Comparison of ENCODE assay signal across 14 cellular contexts in genomic region chr20:32235331-32236047, GRCh38. TPM values are rescaled to one million over a fixed set of nuclear protein-coding genes. Genes with fewer than 3 reads are reported as not detected.
DNase-seq lines count a peak whose midpoint lies in the region; ATAC-seq, FAIRE-seq and TF ChIP-seq lines count a peak whose summit lies in the region.
"Had no signal": no experiment of that assay in that cellular context is flagged by ENCODE, and none has a peak within 500 bp of the region (broad histone marks: within the 10 kb centered on the region; RNA-seq: fewer than 3 reads in every experiment).

No MANE protein-coding gene starts in this region.

- TF ChIP-seq CTCF in HepG2 (CRISPR knock-in tag; IDR thresholded peaks at IDR 0.05) = no peak
- TF ChIP-seq CTCF in stomach (IDR thresholded peaks at IDR 0.05) = no peak

- ATAC-seq in HepG2 = peak; percentile 69
- no peak for ATAC-seq in GM18870 (IDR thresholded peaks at IDR 0.05; ENCODE audit: unreplicated experiment)

- TF ChIP-seq EP300 in HepG2 (IDR thresholded peaks at IDR 0.05; ENCODE audit: low read depth in 2 of 2, low read length in 2 of 2) = peak in 1 of 2 experiments; percentile 73; a peak in 2 of 4 replicates
- no peak for TF ChIP-seq EP300 in HepG2 (CRISPR knock-in tag; IDR thresholded peaks at IDR 0.05; ENCODE audit: borderline replicate concordance)
- no peak for TF ChIP-seq EP300 in stomach (IDR thresholded peaks at IDR 0.05)

- H3K9me3 Mint-ChIP-seq in activated naive CD4-positive, alpha-beta T cell treated with anti-CD3 and anti-CD28 coated beads for 36 hours = no peaks in the 10 kb centered on the region
- H3K9me3 Mint-ChIP-seq in activated naive CD4-positive, alpha-beta T cell treated with anti-CD3 and anti-CD28 coated beads, Interleukin-2, amount 10 ng/mL, durations not matched to agents 7 days and 5 days = no peaks in the 10 kb centered on the region
- H3K9me3 Mint-ChIP-seq in activated naive CD8-positive, alpha-beta T cell treated with anti-CD3 and anti-CD28 coated beads for 36 hours = no peaks in the 10 kb centered on the region

- H3K4me1 Mint-ChIP-seq in activated naive CD4-positive, alpha-beta T cell treated with anti-CD3 and anti-CD28 coated beads for 36 hours (ENCODE audit: low read depth) = peaks cover 54% of the 10 kb centered on the region
- peaks cover 25% of the 10 kb centered on the region for H3K4me1 Mint-ChIP-seq in activated naive CD4-positive, alpha-beta T cell treated with anti-CD3 and anti-CD28 coated beads, Interleukin-2, amount 10 ng/mL, durations not matched to agents 7 days and 5 days
- H3K4me1 Mint-ChIP-seq in activated naive CD8-positive, alpha-beta T cell treated with anti-CD3 and anti-CD28 coated beads for 36 hours = peaks cover 47% of the 10 kb centered on the region

- no peak overlapping the region for H2AFZ ChIP-seq in HepG2 (ENCODE audit: low read length)

- TF ChIP-seq POLR2A in HepG2 (IDR thresholded peaks at IDR 0.05; ENCODE audit: insufficient read depth in 1 of 2, low read depth in 2 of 2, low read length in 2 of 2) (no peak), stomach (IDR thresholded peaks at IDR 0.05) (no peak)

- H4K20me1 ChIP-seq in HepG2 (ENCODE audit: insufficient read depth, low read length) = no peaks in the 10 kb centered on the region

- H3K27me3 ChIP-seq in HepG2 (ENCODE audit: control insufficient read depth in 1 of 2, insufficient read depth in 2 of 2, low read length in 2 of 2) = no peaks in the 10 kb centered on the region
- no peaks in the 10 kb centered on the region for H3K27me3 ChIP-seq in stomach

- peak; percentile 90 for FAIRE-seq in HepG2 (lab: Jason Lieb, UNC)

- 95% methylated on average over 6 of the region's 6 CpGs for WGBS in HepG2 (ENCODE audit: low lambda C conversion rate)
- WGBS in stomach, 5 donors = 49 to 84% (median 63%) methylated on average over 6 of the region's 6 CpGs

- no peaks in the 10 kb centered on the region for H3K27me3 Mint-ChIP-seq in activated naive CD4-positive, alpha-beta T cell treated with anti-CD3 and anti-CD28 coated beads for 36 hours (ENCODE audit: low read depth)
- H3K27me3 Mint-ChIP-seq in activated naive CD4-positive, alpha-beta T cell treated with anti-CD3 and anti-CD28 coated beads, Interleukin-2, amount 10 ng/mL, durations not matched to agents 7 days and 5 days = no peaks in the 10 kb centered on the region
- H3K27me3 Mint-ChIP-seq in activated naive CD8-positive, alpha-beta T cell treated with anti-CD3 and anti-CD28 coated beads for 36 hours = no peaks in the 10 kb centered on the region

- no peak overlapping the region for H3K4me3 Mint-ChIP-seq in activated naive CD4-positive, alpha-beta T cell treated with anti-CD3 and anti-CD28 coated beads for 36 hours
- no peak overlapping the region for H3K4me3 Mint-ChIP-seq in activated naive CD4-positive, alpha-beta T cell treated with anti-CD3 and anti-CD28 coated beads, Interleukin-2, amount 10 ng/mL, durations not matched to agents 7 days and 5 days
- no peak overlapping the region for H3K4me3 Mint-ChIP-seq in activated naive CD8-positive, alpha-beta T cell treated with anti-CD3 and anti-CD28 coated beads for 36 hours

- H3K27ac ChIP-seq in HepG2 (ENCODE audit: extremely low read length, insufficient read depth, low read length) (peak overlapping the region; percentile 55), substantia nigra (ENCODE audit: low read depth, low read length, poor library complexity, severe bottlenecking) (peak overlapping the region; percentile 63), stomach (no peak overlapping the region)

- H3K36me3 ChIP-seq in HepG2 (replicated peaks in 1 of 2; ENCODE audit: control insufficient read depth in 1 of 2, insufficient read depth in 2 of 2, low read length in 2 of 2) = peaks cover 20 to 48% of the 10 kb centered on the region in 2 experiments
- H3K36me3 ChIP-seq in stomach = peaks cover 15 to 68% (median 63%) of the 10 kb centered on the region in 4 donors

- peaks cover 50% of the 10 kb centered on the region for H3K36me3 Mint-ChIP-seq in activated naive CD4-positive, alpha-beta T cell treated with anti-CD3 and anti-CD28 coated beads for 36 hours (ENCODE audit: low read depth)
- H3K36me3 Mint-ChIP-seq in activated naive CD4-positive, alpha-beta T cell treated with anti-CD3 and anti-CD28 coated beads, Interleukin-2, amount 10 ng/mL, durations not matched to agents 7 days and 5 days = peaks cover 57% of the 10 kb centered on the region
- H3K36me3 Mint-ChIP-seq in activated naive CD8-positive, alpha-beta T cell treated with anti-CD3 and anti-CD28 coated beads for 36 hours = peaks cover 57% of the 10 kb centered on the region

- H3K9ac ChIP-seq in HepG2 (ENCODE audit: insufficient read depth, low read depth, low read length) = no peak overlapping the region

- intact Hi-C loops in activated naive CD4-positive, alpha-beta T cell treated with anti-CD3 and anti-CD28 coated beads for 36 hours (cut with micrococcal nuclease) = no loop called here
- intact Hi-C loops in HepG2 (cut with micrococcal nuclease; ENCODE audit: unreplicated experiment) (no loop called here), stomach (cut with DNase I; ENCODE audit: low total_unique reads) (no loop called here)

- H3K79me2 ChIP-seq in HepG2 (ENCODE audit: insufficient read depth, low read length) = no peaks in the 10 kb centered on the region

- no peak overlapping the region for H3K4me3 ChIP-seq in HepG2 (replicated peaks in 1 of 3; ENCODE audit: insufficient read depth in 1 of 3, low read depth in 2 of 3, low read length in 3 of 3)
- H3K4me3 ChIP-seq in stomach = no peak overlapping the region

- no peak for DNase-seq in activated naive CD4-positive, alpha-beta T cell treated with anti-CD3 and anti-CD28 coated beads for 36 hours
- DNase-seq in activated naive CD4-positive, alpha-beta T cell treated with anti-CD3 and anti-CD28 coated beads, Interleukin-2, amount 10 ng/mL, durations not matched to agents 7 days and 5 days = no peak
- no peak for DNase-seq in activated naive CD8-positive, alpha-beta T cell treated with anti-CD3 and anti-CD28 coated beads for 36 hours
- DNase-seq in HepG2 (ENCODE audit: low spot score) = peak; percentile 54
- DNase-seq in substantia nigra (lab: John Stamatoyannopoulos, UW) = no peak
- no peak for DNase-seq in stomach
- DNase-seq in RPMI8226 = no peak
- DNase-seq: caudate nucleus; foreskin fibroblast; HCEC 1CT; NCI-H2081; NCI-H526; stimulated activated CD4-positive, alpha-beta T cell treated with anti-CD3 and anti-CD28 coated beads, Interleukin-4, amount 100 ng/mL, for 24 hours had no signal

- peak overlapping the region; percentile 99 for H3K27ac Mint-ChIP-seq in activated naive CD4-positive, alpha-beta T cell treated with anti-CD3 and anti-CD28 coated beads for 36 hours
- no peak overlapping the region for H3K27ac Mint-ChIP-seq in activated naive CD4-positive, alpha-beta T cell treated with anti-CD3 and anti-CD28 coated beads, Interleukin-2, amount 10 ng/mL, durations not matched to agents 7 days and 5 days
- peak overlapping the region; percentile 65 for H3K27ac Mint-ChIP-seq in activated naive CD8-positive, alpha-beta T cell treated with anti-CD3 and anti-CD28 coated beads for 36 hours

- in situ Hi-C loops in HepG2 (cut with HindIII; ENCODE audit: extremely low pct_ligation_motif_present, low pct_unique_long_range_greater_than_20kb) = no loop called here

- H3K4me1 ChIP-seq in HepG2 (ENCODE audit: insufficient read depth, low read length) = peaks cover 29% of the 10 kb centered on the region
- peaks cover 0 to 24% (median 9%) of the 10 kb centered on the region in 4 donors for H3K4me1 ChIP-seq in stomach

- POLR2A ChIA-PET in HepG2 (lab: Yijun Ruan, JAX) = interaction anchor here (0.7 to 1.9 kb wide), 6 partner anchors 9 to 124 kb away, joined by 3 to 19 read pairs (median 4); partner anchors contain the start of gene ASXL1

- H3K4me2 ChIP-seq in HepG2 (ENCODE audit: low read depth, low read length) = peak overlapping the region; percentile 34

- H3K9me3 ChIP-seq in HepG2 (ENCODE audit: low read length) = no peaks in the 10 kb centered on the region
- no peaks in the 10 kb centered on the region for H3K9me3 ChIP-seq in stomach

- CTCF ChIA-PET in activated naive CD4-positive, alpha-beta T cell treated with anti-CD3 and anti-CD28 coated beads for 36 hours (lab: Charles Lee) = no interaction called here
- CTCF ChIA-PET in activated naive CD4-positive, alpha-beta T cell treated with anti-CD3 and anti-CD28 coated beads, Interleukin-2, amount 10 ng/mL, durations not matched to agents 7 days and 5 days (lab: Charles Lee) = no interaction called here
- CTCF ChIA-PET in HepG2 (lab: Yijun Ruan, JAX; ENCODE audit: low intra/inter-chr PET ratio, low total read pairs) = no interaction called here

- TF ChIP-seq RAD21 in HepG2 (CRISPR knock-in tag; IDR thresholded peaks at IDR 0.05) = no peak

- no TSS peak for BruUV-seq in HepG2 (replicated peaks; lab: Mats Ljungman, UMichigan)

RNA-seq across cellular contexts. Expression of gene POFUT1, which starts 27.8 kb away (rescaled TPM):
- 10 to 100 TPM; 37.1 to 38.9 TPM for total RNA-seq in activated naive CD4-positive, alpha-beta T cell treated with anti-CD3 and anti-CD28 coated beads for 36 hours
- 10 to 100 TPM; 64.0 to 65.7 TPM for total RNA-seq in activated naive CD8-positive, alpha-beta T cell treated with anti-CD3 and anti-CD28 coated beads for 36 hours
- total RNA-seq in HepG2 (2016; rRNA removed; fragmentation: Illumina TruSeq; extraction: Trizol) (30.2 and 58.3 TPM in 2 replicates), stomach (10 to 100 TPM in 4 of 5 donors, 1 to 10 TPM in 1; 2.3 to 33.8 (median 15.6) TPM)
- total RNA-seq in HepG2 (2016; cell fraction: cytosol; rRNA removed; fragmentation: Illumina TruSeq; extraction: Trizol; ENCODE audit: low read depth) = 4.8 and 5.3 TPM in 2 replicates
- 27.5 and 55.8 TPM in 2 replicates for total RNA-seq in HepG2 (2016; cell fraction: insoluble cytoplasmic fraction; rRNA removed; fragmentation: Illumina TruSeq; extraction: Trizol)
- 17.7 and 18.8 TPM in 2 replicates for total RNA-seq in HepG2 (2016; cell fraction: membrane; rRNA removed; fragmentation: Illumina TruSeq; extraction: Trizol)
- total RNA-seq in HepG2 (2016; cell fraction: nucleus; rRNA removed; fragmentation: Illumina TruSeq; extraction: Trizol) = 47.8 and 56.4 TPM in 2 replicates
- polyA plus RNA-seq in HepG2 (2011; rRNA removed) (35.5 and 41.6 TPM in 2 replicates), stomach (1 to 10 TPM; 4.9 to 8.2 (median 7.8) TPM)
- polyA plus RNA-seq in HepG2 (2011; cell fraction: cytosol; rRNA removed) = 39.5 and 45.0 TPM in 2 replicates
- polyA plus RNA-seq in HepG2 (2011; cell fraction: nucleus; rRNA removed) = 25.7 and 30.2 TPM in 2 replicates
- polyA plus RNA-seq in HepG2 (2012) = 37.6 and 40.5 TPM in 2 replicates
- 3.9 and 4.5 TPM in 2 replicates for polyA plus RNA-seq in HepG2 (2016; cell fraction: cytosol; fragmentation: Illumina TruSeq; extraction: Trizol; ENCODE audit: low read depth)
- polyA plus RNA-seq in HepG2 (2016; cell fraction: insoluble cytoplasmic fraction; fragmentation: Illumina TruSeq; extraction: Trizol; ENCODE audit: low read depth) = 22.5 and 25.1 TPM in 2 replicates
- 8.5 and 10.3 TPM in 2 replicates for polyA plus RNA-seq in HepG2 (2016; cell fraction: membrane; fragmentation: Illumina TruSeq; extraction: Trizol; ENCODE audit: low read depth)
- 55.8 and 62.0 TPM in 2 replicates for polyA plus RNA-seq in HepG2 (2016; cell fraction: nucleus; fragmentation: Illumina TruSeq; extraction: Trizol; ENCODE audit: insufficient read depth, low read depth)
- 44.0 and 61.9 TPM in 2 replicates for polyA minus RNA-seq in HepG2 (2011; rRNA and poly(A)+ RNA removed; ENCODE audit: low replicate concordance)
- polyA minus RNA-seq in HepG2 (2011; cell fraction: cytosol; rRNA and poly(A)+ RNA removed) = 31.7 and 41.7 TPM in 2 replicates
- polyA minus RNA-seq in HepG2 (2011; cell fraction: nucleus; rRNA and poly(A)+ RNA removed) = 33.5 and 39.0 TPM in 2 replicates

RNA-seq across cellular contexts. Expression of gene PLAGL2, which starts 27.9 kb away (rescaled TPM):
- 10 to 100 TPM; 63.3 to 64.9 TPM for total RNA-seq in activated naive CD4-positive, alpha-beta T cell treated with anti-CD3 and anti-CD28 coated beads for 36 hours
- 10 to 100 TPM; 86.9 to 87.2 TPM for total RNA-seq in activated naive CD8-positive, alpha-beta T cell treated with anti-CD3 and anti-CD28 coated beads for 36 hours
- total RNA-seq in HepG2 (2016; rRNA removed; fragmentation: Illumina TruSeq; extraction: Trizol) (15.3 and 26.5 TPM in 2 replicates), stomach (10 to 100 TPM in 2 of 5 donors, 1 to 10 TPM in 3; 1.8 to 20.0 (median 7.2) TPM)
- 4.9 and 5.7 TPM in 2 replicates for total RNA-seq in HepG2 (2016; cell fraction: cytosol; rRNA removed; fragmentation: Illumina TruSeq; extraction: Trizol; ENCODE audit: low read depth)
- 13.7 and 22.8 TPM in 2 replicates for total RNA-seq in HepG2 (2016; cell fraction: insoluble cytoplasmic fraction; rRNA removed; fragmentation: Illumina TruSeq; extraction: Trizol)
- 25.1 and 26.3 TPM in 2 replicates for total RNA-seq in HepG2 (2016; cell fraction: membrane; rRNA removed; fragmentation: Illumina TruSeq; extraction: Trizol)
- 16.1 and 18.8 TPM in 2 replicates for total RNA-seq in HepG2 (2016; cell fraction: nucleus; rRNA removed; fragmentation: Illumina TruSeq; extraction: Trizol)
- polyA plus RNA-seq in HepG2 (2011; rRNA removed) (14.9 and 15.2 TPM in 2 replicates), stomach (1 to 10 TPM; 2.6 to 3.1 (median 3.1) TPM)
- polyA plus RNA-seq in HepG2 (2011; cell fraction: cytosol; rRNA removed) = 12.9 and 15.9 TPM in 2 replicates
- 15.6 and 19.1 TPM in 2 replicates for polyA plus RNA-seq in HepG2 (2011; cell fraction: nucleus; rRNA removed)
- 25.4 and 26.2 TPM in 2 replicates for polyA plus RNA-seq in HepG2 (2012)
- 4.5 and 4.7 TPM in 2 replicates for polyA plus RNA-seq in HepG2 (2016; cell fraction: cytosol; fragmentation: Illumina TruSeq; extraction: Trizol; ENCODE audit: low read depth)
- polyA plus RNA-seq in HepG2 (2016; cell fraction: insoluble cytoplasmic fraction; fragmentation: Illumina TruSeq; extraction: Trizol; ENCODE audit: low read depth) = 43.2 and 55.3 TPM in 2 replicates
- polyA plus RNA-seq in HepG2 (2016; cell fraction: membrane; fragmentation: Illumina TruSeq; extraction: Trizol; ENCODE audit: low read depth) = 27.0 and 27.7 TPM in 2 replicates
- 36.1 and 36.3 TPM in 2 replicates for polyA plus RNA-seq in HepG2 (2016; cell fraction: nucleus; fragmentation: Illumina TruSeq; extraction: Trizol; ENCODE audit: insufficient read depth, low read depth)
- 18.8 and 36.8 TPM in 2 replicates for polyA minus RNA-seq in HepG2 (2011; rRNA and poly(A)+ RNA removed; ENCODE audit: low replicate concordance)
- 17.8 and 22.1 TPM in 2 replicates for polyA minus RNA-seq in HepG2 (2011; cell fraction: cytosol; rRNA and poly(A)+ RNA removed)
- 19.2 and 20.9 TPM in 2 replicates for polyA minus RNA-seq in HepG2 (2011; cell fraction: nucleus; rRNA and poly(A)+ RNA removed)

RNA-seq across cellular contexts. Expression of gene KIF3B, which starts 42.0 kb away (rescaled TPM):
- total RNA-seq in activated naive CD4-positive, alpha-beta T cell treated with anti-CD3 and anti-CD28 coated beads for 36 hours = 10 to 100 TPM; 27.4 to 27.6 TPM
- 10 to 100 TPM; 36.2 to 36.5 TPM for total RNA-seq in activated naive CD8-positive, alpha-beta T cell treated with anti-CD3 and anti-CD28 coated beads for 36 hours
- total RNA-seq in HepG2 (2016; rRNA removed; fragmentation: Illumina TruSeq; extraction: Trizol) (28.8 and 36.4 TPM in 2 replicates), stomach (10 to 100 TPM in 4 of 5 donors, 1 to 10 TPM in 1; 5.3 to 29.1 (median 25.7) TPM)
- total RNA-seq in HepG2 (2016; cell fraction: cytosol; rRNA removed; fragmentation: Illumina TruSeq; extraction: Trizol; ENCODE audit: low read depth) = 3.9 and 4.3 TPM in 2 replicates
- 28.4 and 33.3 TPM in 2 replicates for total RNA-seq in HepG2 (2016; cell fraction: insoluble cytoplasmic fraction; rRNA removed; fragmentation: Illumina TruSeq; extraction: Trizol)
- 16.8 and 18.5 TPM in 2 replicates for total RNA-seq in HepG2 (2016; cell fraction: membrane; rRNA removed; fragmentation: Illumina TruSeq; extraction: Trizol)
- total RNA-seq in HepG2 (2016; cell fraction: nucleus; rRNA removed; fragmentation: Illumina TruSeq; extraction: Trizol) = 18.0 and 21.3 TPM in 2 replicates
- polyA plus RNA-seq in HepG2 (2011; rRNA removed) (20.2 and 23.6 TPM in 2 replicates), stomach (10 to 100 TPM in 2 of 3 donors, 1 to 10 TPM in 1; 7.7 to 23.5 (median 18.5) TPM)
- polyA plus RNA-seq in HepG2 (2011; cell fraction: cytosol; rRNA removed) = 18.0 and 24.2 TPM in 2 replicates
- 7.7 and 10.1 TPM in 2 replicates for polyA plus RNA-seq in HepG2 (2011; cell fraction: nucleus; rRNA removed)
- 17.4 and 18.3 TPM in 2 replicates for polyA plus RNA-seq in HepG2 (2012)
- polyA plus RNA-seq in HepG2 (2016; cell fraction: cytosol; fragmentation: Illumina TruSeq; extraction: Trizol; ENCODE audit: low read depth) = 1.1 and 1.5 TPM in 2 replicates
- polyA plus RNA-seq in HepG2 (2016; cell fraction: insoluble cytoplasmic fraction; fragmentation: Illumina TruSeq; extraction: Trizol; ENCODE audit: low read depth) = 28.7 and 29.5 TPM in 2 replicates
- 7.8 and 8.4 TPM in 2 replicates for polyA plus RNA-seq in HepG2 (2016; cell fraction: membrane; fragmentation: Illumina TruSeq; extraction: Trizol; ENCODE audit: low read depth)
- polyA plus RNA-seq in HepG2 (2016; cell fraction: nucleus; fragmentation: Illumina TruSeq; extraction: Trizol; ENCODE audit: insufficient read depth, low read depth) = 21.9 and 25.1 TPM in 2 replicates
- polyA minus RNA-seq in HepG2 (2011; rRNA and poly(A)+ RNA removed; ENCODE audit: low replicate concordance) = 27.4 and 31.9 TPM in 2 replicates
- polyA minus RNA-seq in HepG2 (2011; cell fraction: cytosol; rRNA and poly(A)+ RNA removed) = 17.6 and 21.7 TPM in 2 replicates
- polyA minus RNA-seq in HepG2 (2011; cell fraction: nucleus; rRNA and poly(A)+ RNA removed) = 11.7 and 17.7 TPM in 2 replicates

Comparison
In these comparisons a context has a peak if more than half of its experiments do, and no peak if none do; other contexts are left out.
1. H3K27ac ChIP-seq: peak in HepG2 (single experiment) and substantia nigra (single experiment); none in stomach (0 of 5).